In genomic region chr10:71439670-71440425, GRCh38 we compare ENCODE assay signal across 18 cellular contexts. TPM values are rescaled to one million over a fixed set of nuclear protein-coding genes. Genes with fewer than 3 reads are reported as not detected.
DNase-seq lines count a peak whose midpoint lies in the region; ATAC-seq and TF ChIP-seq lines count a peak whose summit lies in the region.
"Had no signal": no experiment of that assay in that cellular context is flagged by ENCODE, and none has a peak within 500 bp of the region (broad histone marks: within the 10 kb centered on the region; RNA-seq: fewer than 3 reads in every experiment).

No MANE protein-coding gene starts in this region.

- no peak overlapping the region for H3K23ac ChIP-seq in H9 (ENCODE audit: insufficient read length, low read depth, low read length)

- DNase-seq in H9 (no peak), RWPE2 (ENCODE audit: low spot score) (peak; percentile 40), neural crest cell (ENCODE audit: low read depth, low spot score) (no peak), progenitor cell of endocrine pancreas (ENCODE audit: low spot score, unreplicated experiment) (no peak), HT-29 (ENCODE audit: low spot score) (no peak), immature natural killer cell (no peak)
- DNase-seq: ACHN; BE2C; C1 segment of cervical spinal cord; CD4-positive, CD25-positive, alpha-beta regulatory T cell; CD8-positive, alpha-beta memory T cell; COR-L47; DMS79; GDM1; KBM-7 had no signal

- H3K36me3 Mint-ChIP-seq in H9 (ENCODE audit: insufficient read depth in 1 of 3, low read depth in 3 of 3), result no peaks in the 10 kb centered on the region; a peak in 1 of 7 replicates
- H3K36me3 Mint-ChIP-seq in neural crest cell (ENCODE audit: low read depth), result no peaks in the 10 kb centered on the region
- no peaks in the 10 kb centered on the region for H3K36me3 Mint-ChIP-seq in progenitor cell of endocrine pancreas (ENCODE audit: insufficient read depth)
- H3K36me3 Mint-ChIP-seq in immature natural killer cell, result no peaks in the 10 kb centered on the region
- H3K36me3 Mint-ChIP-seq: CD4-positive, CD25-positive, alpha-beta regulatory T cell; CD8-positive, alpha-beta memory T cell; IgD-negative memory B cell had no signal

- H3K79me1 ChIP-seq in H9 (ENCODE audit: insufficient read depth, low read depth, low read length, poor library complexity, severe bottlenecking), result no peaks in the 10 kb centered on the region

- no peak overlapping the region for H2BK120ac ChIP-seq in H9 (ENCODE audit: low read depth, low read length, poor library complexity, severe bottlenecking)

- no peaks in the 10 kb centered on the region for H3K9me3 ChIP-seq in H9 (ENCODE audit: control insufficient read depth, low read depth, low read length)
- H3K9me3 ChIP-seq in RWPE2 (ENCODE audit: severe bottlenecking), result no peaks in the 10 kb centered on the region
- H3K9me3 ChIP-seq: BE2C had no signal

- H3K4ac ChIP-seq in H9 (ENCODE audit: low read depth, low read length), result no peak overlapping the region

- no peaks in the 10 kb centered on the region for H3K9me3 Mint-ChIP-seq in H9
- no peaks in the 10 kb centered on the region for H3K9me3 Mint-ChIP-seq in neural crest cell
- no peaks in the 10 kb centered on the region for H3K9me3 Mint-ChIP-seq in progenitor cell of endocrine pancreas (ENCODE audit: low read depth)
- no peaks in the 10 kb centered on the region for H3K9me3 Mint-ChIP-seq in immature natural killer cell
- H3K9me3 Mint-ChIP-seq: CD8-positive, alpha-beta memory T cell; IgD-negative memory B cell had no signal

- no peaks in the 10 kb centered on the region for H3K23me2 ChIP-seq in H9 (ENCODE audit: insufficient read length, low read depth, low read length, poor library complexity, severe bottlenecking)

- no peak overlapping the region for H3T11ph ChIP-seq in H9 (ENCODE audit: low read length)

- H2BK15ac ChIP-seq in H9 (ENCODE audit: low read depth, low read length), result no peak overlapping the region

- H3K27ac Mint-ChIP-seq in H9 (peak overlapping the region in 2 of 3 experiments; percentile 53 to 62; a peak in 3 of 7 replicates), neural crest cell (ENCODE audit: unreplicated experiment) (peak overlapping the region; percentile 50), progenitor cell of endocrine pancreas (peak overlapping the region; percentile 27), immature natural killer cell (peak overlapping the region in 2 of 6 donors; percentile 4 to 49)
- H3K27ac Mint-ChIP-seq: CD4-positive, CD25-positive, alpha-beta regulatory T cell; IgD-negative memory B cell had no signal

- H2BK20ac ChIP-seq in H9 (ENCODE audit: low read depth, low read length, poor library complexity, severe bottlenecking), result no peak overlapping the region

- no peak overlapping the region for H2BK12ac ChIP-seq in H9 (ENCODE audit: insufficient read length, low read depth, low read length)

- no CpG with 5 or more reads among the region's 9 CpGs for WGBS in H9 (ENCODE audit: extremely low coverage, insufficient read length, low lambda C conversion rate)

- TF ChIP-seq CTCF in H9 (conservative IDR thresholded peaks at IDR 0.05), result no peak
- no peak for TF ChIP-seq CTCF in RWPE2 (IDR thresholded peaks at IDR 0.05; ENCODE audit: poor library complexity, severe bottlenecking)
- TF ChIP-seq CTCF in neural crest cell (conservative IDR thresholded peaks at IDR 0.05), result no peak
- no peak for TF ChIP-seq CTCF in progenitor cell of endocrine pancreas (IDR thresholded peaks at IDR 0.05; ENCODE audit: unreplicated experiment)

- H3K27me3 ChIP-seq in H9 (ENCODE audit: insufficient read depth, low read length) (no peaks in the 10 kb centered on the region), RWPE2 (ENCODE audit: insufficient read depth, poor library complexity, severe bottlenecking) (no peaks in the 10 kb centered on the region)
- H3K27me3 ChIP-seq: BE2C had no signal

- H3K4me1 ChIP-seq in H9 (ENCODE audit: insufficient read depth, low read length) (no peaks in the 10 kb centered on the region), RWPE2 (ENCODE audit: insufficient read depth, poor library complexity, severe bottlenecking) (no peaks in the 10 kb centered on the region)
- H3K4me1 ChIP-seq: BE2C had no signal

- no peak overlapping the region for H3K4me2 ChIP-seq in H9 (ENCODE audit: insufficient read depth, insufficient read length, low read length)

- H4K5ac ChIP-seq in H9 (ENCODE audit: insufficient read length, low read depth, low read length), result no peak overlapping the region

- H3K4me1 Mint-ChIP-seq in H9, result peaks cover 14 to 27% of the 10 kb centered on the region in 2 experiments
- H3K4me1 Mint-ChIP-seq in neural crest cell, result no peaks in the 10 kb centered on the region
- H3K4me1 Mint-ChIP-seq in progenitor cell of endocrine pancreas (ENCODE audit: low read depth), result no peaks in the 10 kb centered on the region
- H3K4me1 Mint-ChIP-seq in immature natural killer cell, result peaks cover 7% of the 10 kb centered on the region in 2 donors
- H3K4me1 Mint-ChIP-seq: CD4-positive, CD25-positive, alpha-beta regulatory T cell; IgD-negative memory B cell had no signal

- no peaks in the 10 kb centered on the region for H3K36me3 ChIP-seq in RWPE2 (ENCODE audit: low read depth)
- H3K36me3 ChIP-seq: BE2C had no signal

- H2BK5ac ChIP-seq in H9 (ENCODE audit: insufficient read length, low read length), result no peak overlapping the region

- H2AFZ ChIP-seq in H9 (ENCODE audit: low read length), result no peak overlapping the region

- H3K9ac ChIP-seq in H9 (ENCODE audit: extremely low read depth, insufficient read length, low read length), result no peak overlapping the region

- no peak overlapping the region for H3K14ac ChIP-seq in H9 (ENCODE audit: insufficient read depth, low read length)

- H3K27ac ChIP-seq in H9 (ENCODE audit: insufficient read length, low read depth, low read length) (no peak overlapping the region), RWPE2 (ENCODE audit: poor library complexity, severe bottlenecking) (no peak overlapping the region)

- H3K27me3 Mint-ChIP-seq in H9 (ENCODE audit: low read depth) (peaks cover 2% of the 10 kb centered on the region), neural crest cell (ENCODE audit: low read depth) (no peaks in the 10 kb centered on the region), progenitor cell of endocrine pancreas (peaks cover 20% of the 10 kb centered on the region), immature natural killer cell (ENCODE audit: low read depth in 3 of 3) (peaks cover 0 to 10% (median 2%) of the 10 kb centered on the region in 3 donors)
- H3K27me3 Mint-ChIP-seq: CD8-positive, alpha-beta memory T cell; IgD-negative memory B cell had no signal

- no peaks in the 10 kb centered on the region for H4K20me1 ChIP-seq in H9 (ENCODE audit: control insufficient read depth, insufficient read depth, insufficient read length)

- no peak for ATAC-seq in RWPE2 (ENCODE audit: low read depth)
- no peak for ATAC-seq in GM18909 (IDR thresholded peaks at IDR 0.05; ENCODE audit: poor library complexity, unreplicated experiment)
- ATAC-seq: HepG2 had no signal

- no peak overlapping the region for H3K18ac ChIP-seq in H9 (ENCODE audit: insufficient read length, low read depth, low read length)

- no peak overlapping the region for H4K91ac ChIP-seq in H9 (ENCODE audit: insufficient read length, low read depth, low read length)

- H3K56ac ChIP-seq in H9 (ENCODE audit: insufficient read length, low read depth, low read length), result no peak overlapping the region

- H3K4me3 ChIP-seq in RWPE2 (ENCODE audit: severe bottlenecking), result no peak overlapping the region

- H3K4me3 Mint-ChIP-seq in H9, result no peak overlapping the region
- no peak overlapping the region for H3K4me3 Mint-ChIP-seq in neural crest cell
- H3K4me3 Mint-ChIP-seq in progenitor cell of endocrine pancreas (ENCODE audit: low read depth), result no peak overlapping the region
- no peak overlapping the region for H3K4me3 Mint-ChIP-seq in immature natural killer cell
- H3K4me3 Mint-ChIP-seq: CD4-positive, CD25-positive, alpha-beta regulatory T cell; CD8-positive, alpha-beta memory T cell; IgD-negative memory B cell had no signal

- no peak overlapping the region for H4K8ac ChIP-seq in H9 (replicated peaks; ENCODE audit: insufficient read length, low read depth, low read length)

- H3K79me2 ChIP-seq in H9 (ENCODE audit: insufficient read depth, low read length), result no peaks in the 10 kb centered on the region

- H2AK5ac ChIP-seq in H9 (ENCODE audit: insufficient read length, low read length), result no peak overlapping the region

RNA-seq across cellular contexts. Expression of gene CDH23, which starts 43.1 kb away (rescaled TPM):
- total RNA-seq in H9 (2021) (1.1 and 2.1 TPM in 2 replicates), neural crest cell (2.0 and 2.6 TPM in 2 replicates), progenitor cell of endocrine pancreas (0.43 and 0.53 TPM in 2 replicates)
- total RNA-seq in HT-29 (2014; rRNA removed; shearing (Covaris generic)), result 0.05 and 0.63 TPM in 2 replicates
- under 1 TPM in 2 of 3 donors, not detected in 1; 0.47 to 0.59 TPM for polyA plus RNA-seq in immature natural killer cell
- total RNA-seq: HepG2 had no signal
- polyA plus RNA-seq: IgD-negative memory B cell had no signal
